ENCODE assay signal across 1 cellular context in the genomic region with DNA sequence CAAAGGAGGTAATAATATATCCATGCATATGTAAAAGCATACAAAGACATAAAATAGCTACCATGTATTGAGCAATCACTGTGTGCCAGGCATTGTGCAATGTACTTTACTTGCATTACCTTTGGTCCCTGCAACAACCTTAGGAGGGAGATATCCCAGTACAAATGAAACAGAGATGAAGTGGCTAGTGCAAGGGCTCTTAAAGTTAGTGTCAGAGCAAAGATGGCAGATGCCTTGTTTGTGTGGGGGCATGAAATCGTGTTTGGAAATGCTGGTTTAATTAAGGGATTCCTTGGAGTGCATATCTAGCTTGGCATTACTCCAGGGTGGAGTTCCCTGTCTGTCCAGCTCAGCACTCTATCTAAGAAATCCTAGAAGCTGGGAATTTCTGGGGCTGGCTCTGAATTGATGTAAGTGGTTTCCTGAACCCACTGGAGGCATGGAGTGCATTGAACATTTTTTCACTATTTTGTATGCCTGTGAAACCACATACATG.
TF ChIP-seq lines count a peak whose summit lies in the region.

No MANE protein-coding gene starts in this region.

TF ChIP-seq in H1, 55 proteins besides CTCF, POLR2A, EP300 and RAD21:
- TF ChIP-seq CEBPB (IDR thresholded peaks at IDR 0.05; ENCODE audit: low read depth, low read length) (peak; percentile 45; the same call in 1 of the 2 replicates), YY1 (IDR thresholded peaks at IDR 0.05; ENCODE audit: low read depth, low read length) (no peak)
TF ChIP-seq in H1: peak in this region for 1.
